ENCODE assay signal across 8 cellular contexts in the genomic region with DNA sequence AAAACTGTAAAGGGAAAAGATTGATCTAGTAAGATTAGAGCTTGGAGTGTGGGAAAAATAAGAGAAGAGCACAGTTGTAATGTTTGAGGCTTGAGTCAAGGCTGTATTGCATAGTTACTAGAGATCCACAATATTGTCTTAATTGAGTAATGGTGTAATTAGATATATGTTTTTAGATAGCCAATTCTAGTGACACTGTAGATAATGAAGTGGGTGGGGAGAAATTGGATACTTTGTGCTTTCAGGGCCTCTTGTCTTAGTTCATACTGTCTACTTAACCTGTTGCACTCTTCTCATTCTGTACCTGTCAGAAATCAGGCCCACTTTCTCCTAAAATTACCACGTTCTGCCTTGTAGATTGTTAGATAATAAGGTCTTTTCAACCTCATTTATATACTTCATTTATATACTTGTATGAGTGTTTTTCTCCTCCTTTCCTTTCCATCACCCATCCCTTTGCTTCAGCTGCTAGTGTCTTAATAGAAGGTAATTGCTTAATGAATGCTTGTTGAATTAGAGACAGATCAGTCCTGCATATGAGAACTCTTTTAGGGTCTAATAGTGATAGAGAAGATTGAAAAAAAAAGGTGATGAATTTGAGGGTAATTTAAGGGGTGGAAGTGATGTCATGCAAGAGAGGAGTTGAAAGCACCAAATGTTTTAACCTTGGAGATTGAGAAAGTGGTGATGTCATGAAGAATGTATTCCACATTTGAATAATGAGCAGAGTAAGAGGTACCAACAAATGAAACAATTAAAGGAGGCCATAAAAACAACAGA. TPM values are rescaled to one million over a fixed set of nuclear protein-coding genes. Genes with fewer than 3 reads are reported as not detected.
DNase-seq lines count a peak whose midpoint lies in the region; ATAC-seq and TF ChIP-seq lines count a peak whose summit lies in the region.

No MANE protein-coding gene starts in this region.

- no peak overlapping the region for H3K4me3 ChIP-seq in psoas muscle

- DNase-seq in NCI-H1436 (lab: John Stamatoyannopoulos, UW) = peak; percentile 88
- DNase-seq in dermis blood vessel endothelial cell = peak; percentile 30
- no peak for DNase-seq in psoas muscle
- no peak for DNase-seq in DMS53 (lab: John Stamatoyannopoulos, UW)
- DNase-seq in KBM-7 = no peak
- no peak for DNase-seq in stimulated activated CD4-positive, alpha-beta T cell treated with anti-CD3 and anti-CD28 coated beads, Interleukin-4, amount 100 ng/mL, for 4 hours
- no peak for DNase-seq in H4 (ENCODE audit: low spot score)

- peak; percentile 45 for ATAC-seq in GM18907 (IDR thresholded peaks at IDR 0.05; ENCODE audit: unreplicated experiment)
- peak in 3 of 4 donors; percentile 19 to 62 (median 55) for ATAC-seq in psoas muscle

- H3K36me3 ChIP-seq in psoas muscle (ENCODE audit: insufficient read depth in 1 of 2, low read depth in 1 of 2) = no peaks in the 10 kb centered on the region

- H3K27me3 ChIP-seq in psoas muscle (ENCODE audit: insufficient read depth in 3 of 3, low read length in 2 of 3) = no peaks in the 10 kb centered on the region

- in situ Hi-C loops in KBM-7 (cut with MboI; ENCODE audit: low pct_unique_long_range_greater_than_20kb, low sequenced_read_pairs) = no loop called here

- H3K9me3 ChIP-seq in psoas muscle = no peaks in the 10 kb centered on the region

- intact Hi-C loops in psoas muscle (cut with DNase I) = loop anchor here in 1 of 2 donors (5.0 kb wide), 1 partner anchor 33 kb away; a partner anchor contains a TSS

- WGBS in psoas muscle, 3 donors = 55 to 59% (median 58%) methylated on average over 1 of the region's 1 CpG

- H3K4me1 ChIP-seq in psoas muscle = peaks cover 59% of the 10 kb centered on the region

- peak overlapping the region; percentile 47 for H3K27ac ChIP-seq in psoas muscle

- TF ChIP-seq CTCF in psoas muscle (IDR thresholded peaks at IDR 0.05) = no peak

RNA-seq across cellular contexts. Expression of a gene that starts 32.0 kb away (rescaled TPM):
- total RNA-seq in dermis blood vessel endothelial cell = 55.6 and 70.8 TPM in 2 replicates
- total RNA-seq in psoas muscle = 10 to 100 TPM; 18.7 to 24.4 (median 20.0) TPM
- polyA plus RNA-seq in psoas muscle = 10 to 100 TPM in 1 of 3 donors, 1 to 10 TPM in 2; 5.6 to 17.3 (median 6.6) TPM
- 17.9 and 21.0 TPM in 2 replicates for total RNA-seq in H4 (2014; rRNA removed; shearing (Covaris generic))

Comparison
In these comparisons a context has a peak if more than half of its experiments do, and no peak if none do; other contexts are left out.
1. DNase-seq: peak in NCI-H1436 (single experiment) and dermis blood vessel endothelial cell (single experiment); none in psoas muscle (0 of 2), DMS53 (single experiment), KBM-7 (single experiment), stimulated activated CD4-positive, alpha-beta T cell treated with anti-CD3 and anti-CD28 coated beads, Interleukin-4, amount 100 ng/mL, for 4 hours (0 of 2) and H4 (single experiment).